Comparison of ENCODE assay signal across 8 cellular contexts in genomic region chr2:181683518-181684453, GRCh38. TPM values are rescaled to one million over a fixed set of nuclear protein-coding genes. Genes with fewer than 3 reads are reported as not detected.
DNase-seq lines count a peak whose midpoint lies in the region; ATAC-seq and TF ChIP-seq lines count a peak whose summit lies in the region.

No MANE protein-coding gene starts in this region.

- H3K36me3 ChIP-seq in WERI-Rb-1 (peaks cover 18% of the 10 kb centered on the region), testis (ENCODE audit: low read depth, missing control alignments) (no peaks in the 10 kb centered on the region)

- no peaks in the 10 kb centered on the region for H3K9me3 Mint-ChIP-seq in activated naive CD4-positive, alpha-beta T cell treated with anti-CD3 and anti-CD28 coated beads for 36 hours
- peaks cover 48% of the 10 kb centered on the region for H3K9me3 Mint-ChIP-seq in glutamatergic neuron (ENCODE audit: unreplicated experiment)

- DNase-seq in activated naive CD4-positive, alpha-beta T cell treated with anti-CD3 and anti-CD28 coated beads for 36 hours: peak; percentile 27
- no peak for DNase-seq in activated naive CD4-positive, alpha-beta T cell (lab: John Stamatoyannopoulos, UW)
- DNase-seq in WERI-Rb-1: peak; percentile 93
- peak; percentile 82 for DNase-seq in glutamatergic neuron
- no peak for DNase-seq in testis
- no peak for DNase-seq in HPDE6-E6E7 (ENCODE audit: extremely low spot score)

- peaks cover 9% of the 10 kb centered on the region for H3K4me1 ChIP-seq in testis

- H3K4me3 ChIP-seq in WERI-Rb-1 (ENCODE audit: low read depth, low read length) (peak overlapping the region; percentile 91), testis (peak overlapping the region; percentile 9 to 27)

- no peaks in the 10 kb centered on the region for H3K27me3 ChIP-seq in WERI-Rb-1 (ENCODE audit: insufficient read depth, low read depth, severe bottlenecking)
- H3K27me3 ChIP-seq in testis: no peaks in the 10 kb centered on the region

- H3K36me3 Mint-ChIP-seq in activated naive CD4-positive, alpha-beta T cell treated with anti-CD3 and anti-CD28 coated beads for 36 hours (ENCODE audit: low read depth): peaks cover 2% of the 10 kb centered on the region
- H3K36me3 Mint-ChIP-seq in glutamatergic neuron (ENCODE audit: unreplicated experiment): peaks cover under 1% of the 10 kb centered on the region

- H3K9me3 ChIP-seq in WERI-Rb-1 (ENCODE audit: severe bottlenecking) (no peaks in the 10 kb centered on the region), testis (no peaks in the 10 kb centered on the region)

- WGBS in testis, 2 donors: 1% methylated on average over 56 to 82 of the region's 85 CpGs

- CTCF ChIA-PET in activated naive CD4-positive, alpha-beta T cell treated with anti-CD3 and anti-CD28 coated beads for 36 hours (lab: Charles Lee): interaction anchor here (1.0 kb wide), 1 partner anchor 579 kb away, joined by 3 read pairs; no protein-coding TSS in a partner anchor

- TF ChIP-seq POLR2A in testis (IDR thresholded peaks at IDR 0.05): no peak

- ATAC-seq in HG03039 (IDR thresholded peaks at IDR 0.05; ENCODE audit: unreplicated experiment): no peak
- ATAC-seq in HG02798 (IDR thresholded peaks at IDR 0.05; ENCODE audit: poor library complexity, unreplicated experiment): no peak

- H3K4me3 Mint-ChIP-seq in activated naive CD4-positive, alpha-beta T cell treated with anti-CD3 and anti-CD28 coated beads for 36 hours: peak overlapping the region; percentile 68
- H3K4me3 Mint-ChIP-seq in glutamatergic neuron (ENCODE audit: unreplicated experiment): peak overlapping the region; percentile 95

- peaks cover 80% of the 10 kb centered on the region for H3K27me3 Mint-ChIP-seq in activated naive CD4-positive, alpha-beta T cell treated with anti-CD3 and anti-CD28 coated beads for 36 hours (ENCODE audit: low read depth)
- H3K27me3 Mint-ChIP-seq in glutamatergic neuron (ENCODE audit: unreplicated experiment): peaks cover 36% of the 10 kb centered on the region

- peaks cover 47% of the 10 kb centered on the region for H3K4me1 Mint-ChIP-seq in activated naive CD4-positive, alpha-beta T cell treated with anti-CD3 and anti-CD28 coated beads for 36 hours (ENCODE audit: low read depth)
- peaks cover 43% of the 10 kb centered on the region for H3K4me1 Mint-ChIP-seq in glutamatergic neuron (ENCODE audit: low read depth, unreplicated experiment)

- H3K27ac Mint-ChIP-seq in activated naive CD4-positive, alpha-beta T cell treated with anti-CD3 and anti-CD28 coated beads for 36 hours: no peak overlapping the region
- peak overlapping the region; percentile 99 for H3K27ac Mint-ChIP-seq in glutamatergic neuron (ENCODE audit: unreplicated experiment)

- no peak for TF ChIP-seq CTCF in WERI-Rb-1 (IDR thresholded peaks at IDR 0.05; ENCODE audit: low read depth, low read length)
- TF ChIP-seq CTCF in glutamatergic neuron (IDR thresholded peaks at IDR 0.05; ENCODE audit: partially characterized antibody, unreplicated experiment): no peak
- no peak for TF ChIP-seq CTCF in testis (IDR thresholded peaks at IDR 0.05)

- H3K27ac ChIP-seq in WERI-Rb-1 (peak overlapping the region; percentile 99), testis (no peak overlapping the region)

- intact Hi-C loops in activated naive CD4-positive, alpha-beta T cell treated with anti-CD3 and anti-CD28 coated beads for 36 hours (cut with micrococcal nuclease): loop anchor here (5.0 kb wide), 2 partner anchors 366 to 381 kb away; no protein-coding TSS in a partner anchor
- intact Hi-C loops in testis (cut with DNase I; ENCODE audit: low total_unique reads): no loop called here

RNA-seq across cellular contexts. Expression of gene NEUROD1, which starts 3.5 kb away (rescaled TPM):
- total RNA-seq in activated naive CD4-positive, alpha-beta T cell treated with anti-CD3 and anti-CD28 coated beads for 36 hours: not detected
- total RNA-seq in glutamatergic neuron (ENCODE audit: unreplicated experiment) (65.5 TPM), testis (under 1 TPM; 0.19 to 0.55 TPM)
- polyA plus RNA-seq in testis (ENCODE audit: insufficient read depth, low read depth, low replicate concordance): 0.62 TPM

RNA-seq across cellular contexts. Expression of gene CERKL, which starts 26.9 kb away (rescaled TPM):
- total RNA-seq in activated naive CD4-positive, alpha-beta T cell treated with anti-CD3 and anti-CD28 coated beads for 36 hours: under 1 TPM in 1 of 2 experiments, not detected in 1; 0.14 TPM
- total RNA-seq in glutamatergic neuron (ENCODE audit: unreplicated experiment) (5.7 TPM), testis (1 to 10 TPM; 2.1 to 2.2 TPM)
- polyA plus RNA-seq in testis (ENCODE audit: insufficient read depth, low read depth, low replicate concordance): 0.62 TPM

Comparison
In these comparisons a context has a peak if more than half of its experiments do, and no peak if none do; other contexts are left out.
1. DNase-seq: peak in activated naive CD4-positive, alpha-beta T cell treated with anti-CD3 and anti-CD28 coated beads for 36 hours (single experiment), WERI-Rb-1 (single experiment) and glutamatergic neuron (single experiment); none in activated naive CD4-positive, alpha-beta T cell (0 of 4), testis (single experiment) and HPDE6-E6E7 (single experiment).
2. RNA of gene NEUROD1, which starts 3.5 kb away (total RNA-seq): 65.5 TPM in glutamatergic neuron (single experiment); 0.19 to 0.55 TPM in testis and not detected in activated naive CD4-positive, alpha-beta T cell treated with anti-CD3 and anti-CD28 coated beads for 36 hours; every median in the first group is over 10 times any median in the second.